In the genomic region with DNA sequence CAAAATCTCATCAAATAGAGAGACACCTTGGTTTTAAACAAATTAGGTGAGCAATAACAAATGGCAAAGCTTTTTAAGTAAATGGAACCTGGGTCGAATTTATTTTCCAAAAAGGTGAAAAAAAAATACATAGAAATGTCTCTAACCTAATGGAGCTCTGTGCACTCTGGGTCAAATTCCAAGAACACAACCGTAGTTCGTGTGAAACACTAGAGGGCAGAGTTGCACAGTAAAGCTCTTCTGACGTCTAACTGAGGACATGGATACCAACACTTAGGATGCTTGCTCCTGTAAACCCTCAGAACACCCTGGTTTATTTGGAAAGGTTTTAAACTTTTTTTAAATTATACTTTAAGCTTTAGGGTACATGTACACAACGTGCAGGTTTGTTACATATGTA, we compare ENCODE assay signal across 8 cellular contexts. TPM values are rescaled to one million over a fixed set of nuclear protein-coding genes. Genes with fewer than 3 reads are reported as not detected.
DNase-seq lines count a peak whose midpoint lies in the region; ATAC-seq and TF ChIP-seq lines count a peak whose summit lies in the region.

No MANE protein-coding gene starts in this region.

- H3K27me3 ChIP-seq in upper lobe of right lung, result no peaks in the 10 kb centered on the region

- DNase-seq in EH (ENCODE audit: low read depth) (peak; percentile 62), NCI-H510A treated with DMSO at 0.1 percent for 48 hours (lab: John Stamatoyannopoulos, UW) (peak; percentile 89), astrocyte of the cerebellum (ENCODE audit: low read depth) (peak; percentile 33), inferior parietal cortex (ENCODE audit: extremely low spot score) (peak; percentile 79), upper lobe of right lung (no peak), KG1 (lab: John Stamatoyannopoulos, UW) (no peak)

- intact Hi-C loops in upper lobe of right lung (cut with DNase I), result no loop called here

- peak; percentile 93 for ATAC-seq in GM19467 (IDR thresholded peaks at IDR 0.05; ENCODE audit: unreplicated experiment)
- peak; percentile 96 for ATAC-seq in HG03469 (IDR thresholded peaks at IDR 0.05; ENCODE audit: unreplicated experiment)
- peak; percentile 92 for ATAC-seq in upper lobe of right lung

- in situ Hi-C loops in astrocyte of the cerebellum (cut with HindIII; ENCODE audit: low sequenced_read_pairs), result no loop called here

- H3K9me3 ChIP-seq in upper lobe of right lung, result no peaks in the 10 kb centered on the region

- H3K27ac ChIP-seq in upper lobe of right lung, result no peak overlapping the region

- no peaks in the 10 kb centered on the region for H3K36me3 ChIP-seq in upper lobe of right lung

- H3K4me1 ChIP-seq in upper lobe of right lung, result no peaks in the 10 kb centered on the region

- H3K4me3 ChIP-seq in astrocyte of the cerebellum (ENCODE audit: low read depth, low read length) (no peak overlapping the region), upper lobe of right lung (no peak overlapping the region)

- TF ChIP-seq CTCF in astrocyte of the cerebellum (IDR thresholded peaks at IDR 0.05; ENCODE audit: low read depth, low read length, missing control alignments) (peak; percentile 75), upper lobe of right lung (IDR thresholded peaks at IDR 0.05) (peak; percentile 71)

RNA-seq across cellular contexts. Expression of a gene that starts 18.9 kb away (rescaled TPM):
- not detected for total RNA-seq in upper lobe of right lung

Comparison
In these comparisons a context has a peak if more than half of its experiments do, and no peak if none do; other contexts are left out.
1. DNase-seq: peak in EH (single experiment), NCI-H510A treated with DMSO at 0.1 percent for 48 hours (single experiment), astrocyte of the cerebellum (single experiment) and inferior parietal cortex (single experiment); none in upper lobe of right lung (single experiment) and KG1 (single experiment).
2. Peak in every context shown above with its lines, with median percentiles within 50 percentile points of each other: ATAC-seq.